In the genomic region with DNA sequence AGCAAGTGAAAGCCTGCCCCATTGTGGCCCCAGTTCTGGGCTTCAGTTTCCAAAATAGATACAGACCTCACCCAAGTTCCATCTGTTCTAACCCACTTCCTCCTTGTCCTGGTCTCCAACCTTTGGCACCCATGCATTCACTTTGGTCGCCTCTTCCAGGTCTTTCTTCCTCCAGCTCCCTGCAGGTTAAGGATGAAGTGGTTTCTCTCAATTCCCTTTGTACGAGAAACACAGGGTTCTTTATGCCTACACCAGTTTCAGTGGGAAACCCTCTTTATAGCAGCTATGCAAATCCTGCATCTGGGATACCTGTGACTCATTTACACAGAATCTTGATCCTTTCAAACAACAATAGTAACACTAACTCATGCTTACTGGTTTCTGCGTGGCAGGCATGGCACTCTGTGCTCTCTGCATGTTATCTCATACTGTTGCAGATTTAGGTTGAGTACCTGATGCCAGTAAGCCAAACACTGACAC, we compare ENCODE assay signal across 10 cellular contexts.
DNase-seq lines count a peak whose midpoint lies in the region; ATAC-seq and TF ChIP-seq lines count a peak whose summit lies in the region.
"Had no signal": no experiment of that assay in that cellular context is flagged by ENCODE, and none has a peak within 500 bp of the region (broad histone marks: within the 10 kb centered on the region; RNA-seq: fewer than 3 reads in every experiment).

No MANE protein-coding gene starts in this region.

- no peak overlapping the region for H3K4me2 ChIP-seq in osteoblast (ENCODE audit: insufficient read depth, low read length)

- no peaks in the 10 kb centered on the region for H4K20me1 ChIP-seq in osteoblast (ENCODE audit: insufficient read depth, low read length)

- H3K27me3 Mint-ChIP-seq in CD4-positive, alpha-beta T cell = no peaks in the 10 kb centered on the region
- H3K27me3 Mint-ChIP-seq in activated B cell treated with CpG ODN at 0.5 μM for 24 hours = no peaks in the 10 kb centered on the region

- peaks cover 90% of the 10 kb centered on the region for H3K4me1 Mint-ChIP-seq in CD4-positive, alpha-beta T cell (ENCODE audit: low read depth)
- H3K4me1 Mint-ChIP-seq in activated B cell treated with CpG ODN at 0.5 μM for 24 hours = peaks cover 75% of the 10 kb centered on the region

- ATAC-seq in CD4-positive, alpha-beta T cell (ENCODE audit: poor library complexity) = no peak
- ATAC-seq in HG02642 (IDR thresholded peaks at IDR 0.05; ENCODE audit: poor library complexity, unreplicated experiment) = peak; percentile 45
- ATAC-seq in activated B cell treated with CpG ODN at 0.5 μM for 24 hours (ENCODE audit: low read depth) = peak; percentile 25

- intact Hi-C loops in CD4-positive, alpha-beta T cell (cut with DNase I, micrococcal nuclease) = loop anchor here (5.0 kb wide), 2 partner anchors 108 to 158 kb away; no protein-coding TSS in a partner anchor
- intact Hi-C loops in activated B cell treated with CpG ODN at 0.5 μM for 24 hours (cut with micrococcal nuclease) = loop anchor here (5.0 kb wide), 2 partner anchors 37 to 158 kb away; no protein-coding TSS in a partner anchor

- H3K4me1 ChIP-seq in osteoblast (ENCODE audit: insufficient read depth, low read length) = peaks cover 29% of the 10 kb centered on the region
- H3K4me1 ChIP-seq: SJCRH30 had no signal

- H3K36me3 ChIP-seq in osteoblast (ENCODE audit: insufficient read depth, low read length) = no peaks in the 10 kb centered on the region
- H3K36me3 ChIP-seq: SJCRH30 had no signal

- peaks cover 39% of the 10 kb centered on the region for H3K36me3 Mint-ChIP-seq in CD4-positive, alpha-beta T cell (ENCODE audit: low read depth)
- peaks cover 8% of the 10 kb centered on the region for H3K36me3 Mint-ChIP-seq in activated B cell treated with CpG ODN at 0.5 μM for 24 hours (ENCODE audit: low read depth)
- H3K36me3 Mint-ChIP-seq: mesothelial cell of epicardium had no signal

- peak overlapping the region; percentile 14 for H3K27ac ChIP-seq in CD4-positive, alpha-beta T cell (ENCODE audit: low read depth, low read length)
- no peak overlapping the region for H3K27ac ChIP-seq in coronary artery
- no peak overlapping the region for H3K27ac ChIP-seq in osteoblast (ENCODE audit: low read depth, low read length)
- H3K27ac ChIP-seq: SJCRH30 had no signal

- no peak overlapping the region for H3K4me3 Mint-ChIP-seq in CD4-positive, alpha-beta T cell
- peak overlapping the region; percentile 45 for H3K4me3 Mint-ChIP-seq in activated B cell treated with CpG ODN at 0.5 μM for 24 hours
- H3K4me3 Mint-ChIP-seq: mesothelial cell of epicardium had no signal

- POLR2A ChIA-PET in CD4-positive, alpha-beta T cell (lab: Charles Lee) = no interaction called here
- POLR2A ChIA-PET in activated B cell treated with CpG ODN at 0.5 μM for 24 hours (lab: Charles Lee) = interaction anchor here (1.1 to 2.8 kb wide), 2 partner anchors 17 to 207 kb away, joined by 3 to 15 read pairs; no protein-coding TSS in a partner anchor

- H3K9me3 ChIP-seq in CD4-positive, alpha-beta T cell (ENCODE audit: control insufficient read depth, low read length) = no peaks in the 10 kb centered on the region
- no peaks in the 10 kb centered on the region for H3K9me3 ChIP-seq in osteoblast (ENCODE audit: low read depth, low read length)
- H3K9me3 ChIP-seq: SJCRH30 had no signal

- no peaks in the 10 kb centered on the region for H3K27me3 ChIP-seq in CD4-positive, alpha-beta T cell (ENCODE audit: control insufficient read depth, insufficient read depth, low read length)
- H3K27me3 ChIP-seq in osteoblast (ENCODE audit: insufficient read depth, low read length) = no peaks in the 10 kb centered on the region
- H3K27me3 ChIP-seq: SJCRH30 had no signal

- peak overlapping the region; percentile 87 for H3K27ac Mint-ChIP-seq in CD4-positive, alpha-beta T cell
- peak overlapping the region; percentile 86 for H3K27ac Mint-ChIP-seq in activated B cell treated with CpG ODN at 0.5 μM for 24 hours
- H3K27ac Mint-ChIP-seq: mesothelial cell of epicardium had no signal

- CTCF ChIA-PET in CD4-positive, alpha-beta T cell (lab: Charles Lee) = no interaction called here
- CTCF ChIA-PET in activated B cell treated with CpG ODN at 0.5 μM for 24 hours (lab: Charles Lee) = interaction anchor here (1.9 kb wide), 1 partner anchor 207 kb away, joined by 3 read pairs; no protein-coding TSS in a partner anchor

- H3K9me3 Mint-ChIP-seq in CD4-positive, alpha-beta T cell = no peaks in the 10 kb centered on the region
- no peaks in the 10 kb centered on the region for H3K9me3 Mint-ChIP-seq in activated B cell treated with CpG ODN at 0.5 μM for 24 hours
- H3K9me3 Mint-ChIP-seq: mesothelial cell of epicardium had no signal

- H3K4me3 ChIP-seq in coronary artery = no peak overlapping the region
- no peak overlapping the region for H3K4me3 ChIP-seq in osteoblast (ENCODE audit: insufficient read depth, low read length)
- H3K4me3 ChIP-seq: SJCRH30 had no signal

- no peak for DNase-seq in CD4-positive, alpha-beta T cell
- DNase-seq in activated B cell treated with CpG ODN at 0.5 μM for 24 hours (no peak), iris pigment epithelial cell (ENCODE audit: low read depth) (peak; percentile 81), mucosa of gallbladder (ENCODE audit: low spot score) (no peak), NCI-H446 (lab: John Stamatoyannopoulos, UW) (no peak), coronary artery (ENCODE audit: low spot score) (no peak), osteoblast (ENCODE audit: insufficient read length, low spot score, missing footprints) (no peak)

- no peaks in the 10 kb centered on the region for H3K79me2 ChIP-seq in osteoblast (ENCODE audit: insufficient read depth, low read length)

- no peak overlapping the region for H2AFZ ChIP-seq in osteoblast (ENCODE audit: low read length)

- no peak for TF ChIP-seq CTCF in CD4-positive, alpha-beta T cell (IDR thresholded peaks at IDR 0.05)
- TF ChIP-seq CTCF in activated B cell treated with CpG ODN at 0.5 μM for 24 hours (IDR thresholded peaks at IDR 0.05) (no peak), coronary artery (IDR thresholded peaks at IDR 0.05) (no peak), osteoblast (IDR thresholded peaks at IDR 0.05; ENCODE audit: extremely low read depth, low read depth, low read length) (no peak)
